Comparison of ENCODE assay signal across 1 cellular context in genomic region chr20:20665933-20666332, GRCh38.
TF ChIP-seq lines count a peak whose summit lies in the region.

No MANE protein-coding gene starts in this region.

TF ChIP-seq in WTC11, 78 proteins besides CTCF, POLR2A, EP300 and RAD21 (continued from another document):
- no peak for TF ChIP-seq STAT6 (CRISPR knock-in tag; conservative IDR thresholded peaks at IDR 0.05; ENCODE audit: low read depth)
- TF ChIP-seq PRDM15 (CRISPR knock-in tag; IDR thresholded peaks at IDR 0.05) = no peak
- no peak for TF ChIP-seq SMAD3 (CRISPR knock-in tag; IDR thresholded peaks at IDR 0.05; ENCODE audit: borderline replicate concordance)
- no peak for TF ChIP-seq CREM (CRISPR knock-in tag; IDR thresholded peaks at IDR 0.05)
- TF ChIP-seq NFE2L1 (CRISPR knock-in tag; IDR thresholded peaks at IDR 0.05) = no peak
- TF ChIP-seq CDX4 (CRISPR knock-in tag; IDR thresholded peaks at IDR 0.05; ENCODE audit: borderline replicate concordance) = no peak
- TF ChIP-seq ELF4 (CRISPR knock-in tag; IDR thresholded peaks at IDR 0.05; ENCODE audit: low read depth) = no peak
- TF ChIP-seq RELA (CRISPR knock-in tag; IDR thresholded peaks at IDR 0.05; ENCODE audit: borderline replicate concordance) = no peak
- TF ChIP-seq ZNF416 (CRISPR knock-in tag; IDR thresholded peaks at IDR 0.05) = no peak
- TF ChIP-seq SP1 (CRISPR knock-in tag; conservative IDR thresholded peaks at IDR 0.05) = no peak
- no peak for TF ChIP-seq PREB (CRISPR knock-in tag; IDR thresholded peaks at IDR 0.05; ENCODE audit: borderline replicate concordance)
- TF ChIP-seq MLX (CRISPR knock-in tag; IDR thresholded peaks at IDR 0.05) = no peak
